In genomic region chr19:46600393-46601317, GRCh38 we compare ENCODE assay signal across 1 cellular context.
A peak's percentile ranks its signal among the peaks of the same experiment; 100 is the strongest.
TF ChIP-seq lines count a peak whose summit lies in the region.

No MANE protein-coding gene starts in this region.

TF ChIP-seq in HepG2, 621 proteins besides CTCF, POLR2A, EP300 and RAD21 (continued from another document and continues in another):
- TF ChIP-seq, protein P1, sequence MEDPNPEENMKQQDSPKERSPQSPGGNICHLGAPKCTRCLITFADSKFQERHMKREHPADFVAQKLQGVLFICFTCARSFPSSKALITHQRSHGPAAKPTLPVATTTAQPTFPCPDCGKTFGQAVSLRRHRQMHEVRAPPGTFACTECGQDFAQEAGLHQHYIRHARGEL (CRISPR knock-in tag; IDR thresholded peaks at IDR 0.05), result no peak
- TF ChIP-seq RBM39 (IDR thresholded peaks at IDR 0.05; ENCODE audit: low read depth, low read length, poor library complexity, severe bottlenecking), result no peak
- TF ChIP-seq SMARCE1 (IDR thresholded peaks at IDR 0.05; ENCODE audit: borderline replicate concordance), result no peak
- TF ChIP-seq YY1 (IDR thresholded peaks at IDR 0.05; ENCODE audit: insufficient read depth, insufficient replicate concordance, low read depth, low read length), result peak; percentile 65
- TF ChIP-seq, protein P2, sequence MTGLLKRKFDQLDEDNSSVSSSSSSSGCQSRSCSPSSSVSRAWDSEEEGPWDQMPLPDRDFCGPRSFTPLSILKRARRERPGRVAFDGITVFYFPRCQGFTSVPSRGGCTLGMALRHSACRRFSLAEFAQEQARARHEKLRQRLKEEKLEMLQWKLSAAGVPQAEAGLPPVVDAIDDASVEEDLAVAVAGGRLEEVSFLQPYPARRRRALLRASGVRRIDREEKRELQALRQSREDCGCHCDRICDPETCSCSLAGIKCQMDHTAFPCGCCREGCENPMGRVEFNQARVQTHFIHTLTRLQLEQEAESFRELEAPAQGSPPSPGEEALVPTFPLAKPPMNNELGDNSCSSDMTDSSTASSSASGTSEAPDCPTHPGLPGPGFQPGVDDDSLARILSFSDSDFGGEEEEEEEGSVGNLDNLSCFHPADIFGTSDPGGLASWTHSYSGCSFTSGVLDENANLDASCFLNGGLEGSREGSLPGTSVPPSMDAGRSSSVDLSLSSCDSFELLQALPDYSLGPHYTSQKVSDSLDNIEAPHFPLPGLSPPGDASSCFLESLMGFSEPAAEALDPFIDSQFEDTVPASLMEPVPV (CRISPR knock-in tag; IDR thresholded peaks at IDR 0.05), result no peak
- no peak for TF ChIP-seq MAFG (CRISPR knock-in tag; IDR thresholded peaks at IDR 0.05)
- TF ChIP-seq ZSCAN12 (CRISPR knock-in tag; IDR thresholded peaks at IDR 0.05), result 0 out of 2 replicates have a peak, but pooled peaks have one; percentile 75
- TF ChIP-seq SIN3A (IDR thresholded peaks at IDR 0.05; ENCODE audit: borderline replicate concordance, low read depth, low read length), result no peak
- TF ChIP-seq PHF8 (CRISPR knock-in tag; IDR thresholded peaks at IDR 0.05), result peak; percentile 69
- peak; percentile 47; the same call in 1 of the 2 replicates for TF ChIP-seq MXD4 (CRISPR knock-in tag; IDR thresholded peaks at IDR 0.05)
- TF ChIP-seq MYC (CRISPR knock-in tag; IDR thresholded peaks at IDR 0.05; ENCODE audit: borderline replicate concordance), result peak; percentile 77; the same call in 1 of the 2 replicates
- no peak for TF ChIP-seq ZNF318 (CRISPR knock-in tag; IDR thresholded peaks at IDR 0.05)
- TF ChIP-seq ZNF558 (CRISPR knock-in tag; IDR thresholded peaks at IDR 0.05; ENCODE audit: borderline replicate concordance), result no peak; the same call in 1 of the 2 replicates
- TF ChIP-seq ZBTB49 (CRISPR knock-in tag; IDR thresholded peaks at IDR 0.05; ENCODE audit: borderline replicate concordance), result no peak
- peak; percentile 80; the same call in 1 of the 2 replicates for TF ChIP-seq ZNF772 (CRISPR knock-in tag; IDR thresholded peaks at IDR 0.05)
- TF ChIP-seq HHEX (CRISPR knock-in tag; IDR thresholded peaks at IDR 0.05), result no peak
- TF ChIP-seq SIN3B (IDR thresholded peaks at IDR 0.05; ENCODE audit: low read length), result 0 out of 2 replicates have a peak, but pooled peaks have one; percentile 51
- TF ChIP-seq ARNT (IDR thresholded peaks at IDR 0.05), result no peak
- TF ChIP-seq FOXP1 (IDR thresholded peaks at IDR 0.05), result no peak
- peak; percentile 50 for TF ChIP-seq FOXP1 (CRISPR knock-in tag; IDR thresholded peaks at IDR 0.05)
- TF ChIP-seq BHLHE40 (IDR thresholded peaks at IDR 0.05; ENCODE audit: low read length), result peak; percentile 96
- peak; percentile 99 for TF ChIP-seq FOXK2 (IDR thresholded peaks at IDR 0.05)
- TF ChIP-seq BCL3 (CRISPR knock-in tag; IDR thresholded peaks at IDR 0.05), result peak; percentile 53; the same call in 1 of the 2 replicates
- peak; percentile 26; the same call in 1 of the 2 replicates for TF ChIP-seq MEF2D (CRISPR knock-in tag; IDR thresholded peaks at IDR 0.05)
- TF ChIP-seq, protein P3, sequence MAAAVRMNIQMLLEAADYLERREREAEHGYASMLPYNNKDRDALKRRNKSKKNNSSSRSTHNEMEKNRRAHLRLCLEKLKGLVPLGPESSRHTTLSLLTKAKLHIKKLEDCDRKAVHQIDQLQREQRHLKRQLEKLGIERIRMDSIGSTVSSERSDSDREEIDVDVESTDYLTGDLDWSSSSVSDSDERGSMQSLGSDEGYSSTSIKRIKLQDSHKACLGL (CRISPR knock-in tag; IDR thresholded peaks at IDR 0.05), result no peak
- TF ChIP-seq ARNTL (CRISPR knock-in tag; IDR thresholded peaks at IDR 0.05), result no peak
- TF ChIP-seq ZNF75D (CRISPR knock-in tag; IDR thresholded peaks at IDR 0.05; ENCODE audit: borderline replicate concordance), result no peak
- no peak for TF ChIP-seq PTBP1 (IDR thresholded peaks at IDR 0.05; ENCODE audit: low read depth, low read length, poor library complexity, severe bottlenecking)
- TF ChIP-seq MLLT10 (CRISPR knock-in tag; IDR thresholded peaks at IDR 0.05), result no peak
- TF ChIP-seq KDM6A (CRISPR knock-in tag; IDR thresholded peaks at IDR 0.05; ENCODE audit: low read depth), result 0 out of 2 replicates have a peak, but pooled peaks have one; percentile 37
- peak; percentile 98 for TF ChIP-seq SP4 (CRISPR knock-in tag; IDR thresholded peaks at IDR 0.05)
- no peak; the same call in 1 of the 2 replicates for TF ChIP-seq CENPBD1 (CRISPR knock-in tag; IDR thresholded peaks at IDR 0.05; ENCODE audit: borderline replicate concordance, low read depth)
- TF ChIP-seq MAFK (conservative IDR thresholded peaks at IDR 0.05 in 1 of 2, IDR thresholded peaks at IDR 0.05 in 1 of 2; ENCODE audit: low read length in 2 of 2), result no peak
- TF ChIP-seq UBTF (CRISPR knock-in tag; IDR thresholded peaks at IDR 0.05), result peak; percentile 67; the same call in 1 of the 2 replicates
- no peak for TF ChIP-seq ZNF343 (CRISPR knock-in tag; IDR thresholded peaks at IDR 0.05)
- TF ChIP-seq ZBTB3 (CRISPR knock-in tag; IDR thresholded peaks at IDR 0.05; ENCODE audit: borderline replicate concordance, low read depth), result no peak; the same call in 1 of the 2 replicates
- TF ChIP-seq HIC2 (CRISPR knock-in tag; IDR thresholded peaks at IDR 0.05; ENCODE audit: low read depth), result no peak
- TF ChIP-seq ZGPAT (CRISPR knock-in tag; IDR thresholded peaks at IDR 0.05), result peak; percentile 93; the same call in 1 of the 2 replicates
- peak; percentile 58 for TF ChIP-seq NFIC (IDR thresholded peaks at IDR 0.05; ENCODE audit: low read length)
- TF ChIP-seq DMAP1 (CRISPR knock-in tag; IDR thresholded peaks at IDR 0.05), result peak; percentile 94
- TF ChIP-seq MTA1 (CRISPR knock-in tag; IDR thresholded peaks at IDR 0.05; ENCODE audit: borderline replicate concordance), result no peak
